ENCODE assay signal across 9 cellular contexts in the genomic region with DNA sequence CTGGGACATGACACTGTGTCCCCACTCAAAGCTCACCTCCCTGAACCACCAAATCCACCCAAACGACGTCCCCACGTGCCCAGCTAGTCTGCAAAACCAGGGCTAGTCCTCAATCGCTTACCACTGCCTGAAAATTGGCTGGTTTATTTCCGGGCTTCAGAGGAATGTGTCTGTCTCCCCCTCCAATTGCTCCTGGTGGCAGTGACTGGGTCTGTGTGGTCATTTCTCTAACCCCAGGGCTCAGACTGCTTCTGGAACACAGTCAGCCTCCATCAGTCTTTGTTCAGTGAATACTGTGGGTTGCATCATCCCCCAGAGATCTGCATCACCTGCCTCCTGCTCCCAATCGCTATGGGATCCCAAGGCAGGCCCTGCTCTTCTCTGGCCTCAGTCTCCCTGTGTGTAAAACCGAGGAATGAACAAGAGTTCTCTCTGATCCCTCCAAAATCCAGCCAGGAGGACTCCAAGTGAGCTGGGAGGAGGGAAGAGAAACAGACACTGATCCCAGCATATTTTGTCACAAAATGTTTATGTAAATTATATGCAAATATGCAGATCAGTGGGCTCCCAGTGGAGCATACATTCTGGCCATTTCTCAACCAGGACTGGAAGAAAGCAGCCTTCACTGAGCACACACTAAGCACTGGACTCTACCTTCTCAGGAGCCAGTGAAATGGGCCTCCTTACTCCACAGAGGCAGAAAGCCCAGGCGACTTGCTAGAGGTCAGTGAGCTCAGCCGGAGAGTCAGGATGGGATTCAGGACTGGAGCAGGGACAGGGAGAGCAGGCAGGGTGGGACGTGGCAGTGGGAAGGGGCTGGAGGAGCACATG. TPM values are rescaled to one million over a fixed set of nuclear protein-coding genes. Genes with fewer than 3 reads are reported as not detected.
A peak's percentile ranks its signal among the peaks of the same experiment; 100 is the strongest.
DNase-seq lines count a peak whose midpoint lies in the region; ATAC-seq, FAIRE-seq and TF ChIP-seq lines count a peak whose summit lies in the region.
"Had no signal": no experiment of that assay in that cellular context is flagged by ENCODE, and none has a peak within 500 bp of the region (broad histone marks: within the 10 kb centered on the region; RNA-seq: fewer than 3 reads in every experiment).

No MANE protein-coding gene starts in this region.

- H3K36me3 ChIP-seq in H7 (replicated peaks; ENCODE audit: control insufficient read depth, insufficient read depth, low read length): no peaks in the 10 kb centered on the region
- H3K36me3 ChIP-seq in adrenal gland (replicated peaks in 1 of 2): no peaks in the 10 kb centered on the region
- no peaks in the 10 kb centered on the region for H3K36me3 ChIP-seq in heart right ventricle
- H3K36me3 ChIP-seq in spleen: no peaks in the 10 kb centered on the region

- peak in 1 of 2 donors; percentile 21 for TF ChIP-seq POLR2A in adrenal gland (IDR thresholded peaks at IDR 0.05)
- no peak for TF ChIP-seq POLR2A in spleen (IDR thresholded peaks at IDR 0.05)

- H3K4me3 ChIP-seq in H7 (ENCODE audit: insufficient read depth, low read depth, low read length): no peak overlapping the region
- no peak overlapping the region for H3K4me3 ChIP-seq in adrenal gland
- no peak overlapping the region for H3K4me3 ChIP-seq in heart right ventricle
- no peak overlapping the region for H3K4me3 ChIP-seq in spleen

- peak in 7 of 8 donors; percentile 2 to 48 (median 21) for ATAC-seq in heart right ventricle
- ATAC-seq in naive thymus-derived CD8-positive, alpha-beta T cell: no peak

- CTCF ChIA-PET in HEK293T (lab: Yijun Ruan, JAX): interaction anchor here (0.6 to 1.8 kb wide), 2 partner anchors 59 to 86 kb away, joined by 3 to 6 read pairs; no protein-coding TSS in a partner anchor

- H3K27ac Mint-ChIP-seq in naive thymus-derived CD8-positive, alpha-beta T cell: no peak overlapping the region

- no peak overlapping the region for H3K4me3 Mint-ChIP-seq in naive thymus-derived CD8-positive, alpha-beta T cell
- H3K4me3 Mint-ChIP-seq: neural crest cell had no signal

- H3K27me3 ChIP-seq in H7 (ENCODE audit: control insufficient read depth, insufficient read depth, low read length): no peaks in the 10 kb centered on the region
- H3K27me3 ChIP-seq in adrenal gland: no peaks in the 10 kb centered on the region
- no peaks in the 10 kb centered on the region for H3K27me3 ChIP-seq in heart right ventricle
- H3K27me3 ChIP-seq in spleen (replicated peaks in 1 of 7): no peaks in the 10 kb centered on the region

- H3K9me3 ChIP-seq in adrenal gland (replicated peaks in 1 of 3) (no peaks in the 10 kb centered on the region), heart right ventricle (no peaks in the 10 kb centered on the region), spleen (no peaks in the 10 kb centered on the region)

- TF ChIP-seq CTCF in adrenal gland (IDR thresholded peaks at IDR 0.05) (no peak), heart right ventricle (IDR thresholded peaks at IDR 0.05) (no peak), spleen (IDR thresholded peaks at IDR 0.05 in 8 of 11, conservative IDR thresholded peaks at IDR 0.05 in 3 of 11) (no peak)

- H3K4me1 Mint-ChIP-seq in naive thymus-derived CD8-positive, alpha-beta T cell: peaks cover 0 to 4% (median under 1%) of the 10 kb centered on the region in 4 donors

- DNase-seq in H7: peak; percentile 70
- peak in 2 of 7 donors; percentile 64 to 71 for DNase-seq in adrenal gland
- no peak for DNase-seq in heart right ventricle
- no peak for DNase-seq in spleen
- DNase-seq in HEK293T (ENCODE audit: extremely low spot score): no peak
- DNase-seq in naive thymus-derived CD8-positive, alpha-beta T cell: no peak
- no peak for DNase-seq in retina
- no peak for DNase-seq in RCC 7860 (ENCODE audit: low spot score)

- H3K27ac ChIP-seq in adrenal gland (peak overlapping the region; percentile 46 to 92 (median 78)), heart right ventricle (peak overlapping the region; percentile 33 to 78 (median 71)), spleen (peak overlapping the region in 6 of 8 donors; percentile 19 to 66 (median 53))

- no peaks in the 10 kb centered on the region for H3K36me3 Mint-ChIP-seq in naive thymus-derived CD8-positive, alpha-beta T cell

- intact Hi-C loops in adrenal gland (cut with DNase I) (no loop called here), heart right ventricle (cut with DNase I) (no loop called here), spleen (cut with DNase I; ENCODE audit: low total_unique reads) (no loop called here)

- no peak for FAIRE-seq in RCC 7860 (lab: Jason Lieb, UNC)

- H3K9me3 Mint-ChIP-seq in naive thymus-derived CD8-positive, alpha-beta T cell: no peaks in the 10 kb centered on the region
- H3K9me3 Mint-ChIP-seq: neural crest cell had no signal

- 60 to 66% (median 63%) methylated on average over 10 of the region's 10 CpGs for WGBS in adrenal gland, 4 donors
- WGBS in heart right ventricle, 2 donors: 68 to 77% methylated on average over 10 of the region's 10 CpGs
- 68 to 77% (median 72%) methylated on average over 10 of the region's 10 CpGs for WGBS in spleen, 5 donors

- POLR2A ChIA-PET in HEK293T (lab: Yijun Ruan, JAX): no interaction called here
- POLR2A ChIA-PET in naive thymus-derived CD8-positive, alpha-beta T cell (lab: Charles Lee): no interaction called here

- H3K4me1 ChIP-seq in adrenal gland (replicated peaks in 1 of 2) (peaks cover 44 to 49% of the 10 kb centered on the region in 2 donors), heart right ventricle (peaks cover 9 to 75% (median 38%) of the 10 kb centered on the region in 9 donors), spleen (peaks cover 10 to 89% (median 54%) of the 10 kb centered on the region in 6 donors)

- peaks cover 1 to 17% (median 8%) of the 10 kb centered on the region in 5 donors for H3K27me3 Mint-ChIP-seq in naive thymus-derived CD8-positive, alpha-beta T cell

TF ChIP-seq in HEK293T, 16 proteins besides CTCF, POLR2A, EP300 and RAD21:
- TF ChIP-seq L3MBTL2 (conservative IDR thresholded peaks at IDR 0.05) (no peak), FOXK2 (IDR thresholded peaks at IDR 0.05) (no peak), ELF4 (IDR thresholded peaks at IDR 0.05) (no peak), SP1 (IDR thresholded peaks at IDR 0.05) (no peak), TARDBP (IDR thresholded peaks at IDR 0.05) (no peak), FOXM1 (IDR thresholded peaks at IDR 0.05; ENCODE audit: borderline replicate concordance) (no peak), PKNOX1 (IDR thresholded peaks at IDR 0.05) (no peak), LEF1 (IDR thresholded peaks at IDR 0.05; ENCODE audit: borderline replicate concordance) (no peak), BHLHE40 (IDR thresholded peaks at IDR 0.05; ENCODE audit: borderline replicate concordance) (no peak), ZNF384 (IDR thresholded peaks at IDR 0.05) (no peak), HDGF (IDR thresholded peaks at IDR 0.05; ENCODE audit: borderline replicate concordance) (no peak)

RNA-seq across cellular contexts. Expression of gene SDC3, which starts 20.9 kb away (rescaled TPM):
- 38.0 and 44.2 TPM in 2 replicates for total RNA-seq in H7 (2014; rRNA removed; shearing (Covaris generic))
- 100 to 1,000 TPM; 119 to 536 (median 209) TPM for total RNA-seq in adrenal gland
- 100 to 1,000 TPM in 2 of 3 donors, 10 to 100 TPM in 1; 85.5 to 190 (median 101) TPM for polyA plus RNA-seq in adrenal gland
- 10 to 100 TPM; 17.9 to 57.7 (median 22.1) TPM for total RNA-seq in heart right ventricle
- 10 to 100 TPM; 13.1 to 22.2 TPM for polyA plus RNA-seq in heart right ventricle
- total RNA-seq in spleen: 100 to 1,000 TPM; 134 to 347 (median 175) TPM
- 10 to 100 TPM in 2 of 3 donors, 1 to 10 TPM in 1; 8.0 to 43.5 (median 14.5) TPM for polyA plus RNA-seq in spleen
- total RNA-seq in naive thymus-derived CD8-positive, alpha-beta T cell: under 1 TPM; 0.16 to 0.66 TPM
- polyA plus RNA-seq in naive thymus-derived CD8-positive, alpha-beta T cell: not detected

Comparison
In these comparisons a context has a peak if more than half of its experiments do, and no peak if none do; other contexts are left out.
1. ATAC-seq: peak in heart right ventricle (7 of 8); none in naive thymus-derived CD8-positive, alpha-beta T cell (0 of 2).
2. RNA of gene SDC3, which starts 20.9 kb away (total RNA-seq): 119 to 536 TPM in adrenal gland, 134 to 347 TPM in spleen, 38.0 to 44.2 TPM in H7 and 17.9 to 57.7 TPM in heart right ventricle; 0.16 to 0.66 TPM in naive thymus-derived CD8-positive, alpha-beta T cell; every median in the first group is over 10 times any median in the second.
3. Peak in every context shown above with its lines, with median percentiles within 50 percentile points of each other: H3K27ac ChIP-seq.